ENCODE assay signal across 22 cellular contexts in genomic region chr5:38585812-38586211, GRCh38. TPM values are rescaled to one million over a fixed set of nuclear protein-coding genes. Genes with fewer than 3 reads are reported as not detected.
"Had no signal": no experiment of that assay in that cellular context is flagged by ENCODE, and none has a peak within 500 bp of the region (broad histone marks: within the 10 kb centered on the region; RNA-seq: fewer than 3 reads in every experiment).

No MANE protein-coding gene starts in this region.

- H3K27ac ChIP-seq: ascending aorta, colonic mucosa, epithelial cell of prostate, neutrophil, parathyroid adenoma, sigmoid colon, testis, upper lobe of left lung had no signal

- H3K9ac ChIP-seq: parathyroid adenoma had no signal

- H3K27ac Mint-ChIP-seq: activated CD4-positive, alpha-beta T cell treated with anti-CD3 and anti-CD28 coated beads, Interleukin-2, amount 10 ng/mL, durations not matched to agents 7 days and 5 days; activated CD8-positive, alpha-beta T cell treated with anti-CD3 and anti-CD28 coated beads, Interleukin-2, amount 10 ng/mL, durations not matched to agents 7 days and 5 days; activated naive CD4-positive, alpha-beta T cell treated with anti-CD3 and anti-CD28 coated beads, Interleukin-2, amount 10 ng/mL, durations not matched to agents 7 days and 5 days; activated T-cell treated with anti-CD3 and anti-CD28 coated beads, Interleukin-2, amount 50 U/mL, for 24 hours; activated T-helper 2 cell treated with anti-CD3 and anti-CD28 coated beads, Interferon-gamma antibody, Interleukin-2, Interleukin-4, amounts not matched to agents 10 μg/mL and 5 μg/mL and 100 μg/mL, durations not matched to agents 14 hours and 24 hours and 36 hours; endodermal cell; naive thymus-derived CD4-positive, alpha-beta T cell; stimulated activated memory B cell treated with anti-CD40 and anti-IgM and Interleukin-4, amounts not matched to agents 10 μg/mL and 1 μg/mL and 100 μg/mL, for 72 hours had no signal

- H3K36me3 ChIP-seq: ascending aorta, colonic mucosa, neutrophil, sigmoid colon, upper lobe of left lung had no signal

- DNase-seq: activated CD4-positive, alpha-beta T cell treated with anti-CD3 and anti-CD28 coated beads, Interleukin-2, amount 10 ng/mL, durations not matched to agents 7 days and 5 days; activated CD8-positive, alpha-beta T cell treated with anti-CD3 and anti-CD28 coated beads, Interleukin-2, amount 10 ng/mL, durations not matched to agents 7 days and 5 days; activated naive CD4-positive, alpha-beta T cell treated with anti-CD3 and anti-CD28 coated beads, Interleukin-2, amount 10 ng/mL, durations not matched to agents 7 days and 5 days; activated T-cell treated with anti-CD3 and anti-CD28 coated beads, Interleukin-2, amount 50 U/mL, for 24 hours; colonic mucosa; endodermal cell; foreskin fibroblast; left ventricle myocardium superior; mesendoderm; naive thymus-derived CD4-positive, alpha-beta T cell; sigmoid colon; stimulated activated CD4-positive, alpha-beta T cell treated with anti-CD3 and anti-CD28 coated beads, Interleukin-4, amount 100 ng/mL, for 4 hours; testis; upper lobe of left lung had no signal

- H3K79me2 ChIP-seq: parathyroid adenoma had no signal

- H3K4me1 Mint-ChIP-seq: activated CD4-positive, alpha-beta T cell treated with anti-CD3 and anti-CD28 coated beads, Interleukin-2, amount 10 ng/mL, durations not matched to agents 7 days and 5 days; activated naive CD4-positive, alpha-beta T cell treated with anti-CD3 and anti-CD28 coated beads, Interleukin-2, amount 10 ng/mL, durations not matched to agents 7 days and 5 days had no signal

- H3K9me3 Mint-ChIP-seq: activated CD4-positive, alpha-beta T cell treated with anti-CD3 and anti-CD28 coated beads, Interleukin-2, amount 10 ng/mL, durations not matched to agents 7 days and 5 days; activated naive CD4-positive, alpha-beta T cell treated with anti-CD3 and anti-CD28 coated beads, Interleukin-2, amount 10 ng/mL, durations not matched to agents 7 days and 5 days; activated T-cell treated with anti-CD3 and anti-CD28 coated beads, Interleukin-2, amount 50 U/mL, for 24 hours; activated T-helper 2 cell treated with anti-CD3 and anti-CD28 coated beads, Interferon-gamma antibody, Interleukin-2, Interleukin-4, amounts not matched to agents 10 μg/mL and 5 μg/mL and 100 μg/mL, durations not matched to agents 14 hours and 24 hours and 36 hours; central memory CD8-positive, alpha-beta T cell; endodermal cell; stimulated activated memory B cell treated with anti-CD40 and anti-IgM and Interleukin-4, amounts not matched to agents 10 μg/mL and 1 μg/mL and 100 μg/mL, for 72 hours had no signal

- H2AFZ ChIP-seq: parathyroid adenoma had no signal

- H3K36me3 Mint-ChIP-seq: activated naive CD4-positive, alpha-beta T cell treated with anti-CD3 and anti-CD28 coated beads, Interleukin-2, amount 10 ng/mL, durations not matched to agents 7 days and 5 days; naive thymus-derived CD4-positive, alpha-beta T cell; stimulated activated memory B cell treated with anti-CD40 and anti-IgM and Interleukin-4, amounts not matched to agents 10 μg/mL and 1 μg/mL and 100 μg/mL, for 72 hours had no signal

- ATAC-seq: activated CD4-positive, CD25-positive, alpha-beta regulatory T cell treated with anti-CD3 and anti-CD28 coated beads, Interleukin-2, amount 50 U/mL, for 24 hours; activated CD8-positive, alpha-beta T cell treated with anti-CD3 and anti-CD28 coated beads, Interleukin-2, amount 10 ng/mL, durations not matched to agents 7 days and 5 days; left ventricle myocardium superior; naive thymus-derived CD4-positive, alpha-beta T cell; stimulated activated memory B cell treated with anti-CD40 and anti-IgM and Interleukin-4, amounts not matched to agents 10 μg/mL and 1 μg/mL and 100 μg/mL, for 72 hours had no signal

- H3K9me3 ChIP-seq: ascending aorta, colonic mucosa, neutrophil, sigmoid colon, testis, upper lobe of left lung had no signal

- H3K4me3 ChIP-seq: ascending aorta, colonic mucosa, sigmoid colon, testis, upper lobe of left lung had no signal

- H3K27me3 ChIP-seq: ascending aorta, neutrophil, sigmoid colon, testis, upper lobe of left lung had no signal

- H3K4me1 ChIP-seq: ascending aorta, colonic mucosa, parathyroid adenoma, sigmoid colon, testis had no signal

- H3K4me3 Mint-ChIP-seq: activated CD4-positive, alpha-beta T cell treated with anti-CD3 and anti-CD28 coated beads, Interleukin-2, amount 10 ng/mL, durations not matched to agents 7 days and 5 days; activated CD8-positive, alpha-beta T cell treated with anti-CD3 and anti-CD28 coated beads, Interleukin-2, amount 10 ng/mL, durations not matched to agents 7 days and 5 days; activated naive CD4-positive, alpha-beta T cell treated with anti-CD3 and anti-CD28 coated beads, Interleukin-2, amount 10 ng/mL, durations not matched to agents 7 days and 5 days; activated T-cell treated with anti-CD3 and anti-CD28 coated beads, Interleukin-2, amount 50 U/mL, for 24 hours; central memory CD8-positive, alpha-beta T cell; endodermal cell; naive thymus-derived CD4-positive, alpha-beta T cell; stimulated activated memory B cell treated with anti-CD40 and anti-IgM and Interleukin-4, amounts not matched to agents 10 μg/mL and 1 μg/mL and 100 μg/mL, for 72 hours had no signal

RNA-seq across cellular contexts. Expression of gene LIFR, which starts 29.4 kb away (rescaled TPM):
- total RNA-seq: activated CD8-positive, alpha-beta T cell treated with anti-CD3 and anti-CD28 coated beads, Interleukin-2, amount 10 ng/mL, durations not matched to agents 7 days and 5 days had no signal
- polyA plus RNA-seq: naive thymus-derived CD4-positive, alpha-beta T cell had no signal
